ENCODE assay signal across 20 cellular contexts in genomic region chr22:43978558-43978957, GRCh38. TPM values are rescaled to one million over a fixed set of nuclear protein-coding genes. Genes with fewer than 3 reads are reported as not detected.
A peak's percentile ranks its signal among the peaks of the same experiment; 100 is the strongest.
DNase-seq lines count a peak whose midpoint lies in the region; ATAC-seq and TF ChIP-seq lines count a peak whose summit lies in the region.
"Had no signal": no experiment of that assay in that cellular context is flagged by ENCODE, and none has a peak within 500 bp of the region (broad histone marks: within the 10 kb centered on the region; RNA-seq: fewer than 3 reads in every experiment).

No MANE protein-coding gene starts in this region.

- in situ Hi-C loops in gastrocnemius medialis (cut with MboI; ENCODE audit: low sequenced_read_pairs in 4 of 4): loop anchor here in 1 of 4 donors (25.0 kb wide), 1 partner anchor 659 kb away; no protein-coding TSS in a partner anchor

- no peak for TF ChIP-seq CTCF in spleen (IDR thresholded peaks at IDR 0.05 in 8 of 11, conservative IDR thresholded peaks at IDR 0.05 in 3 of 11)
- TF ChIP-seq CTCF in SK-N-SH (IDR thresholded peaks at IDR 0.05): no peak
- TF ChIP-seq CTCF in gastrocnemius medialis (IDR thresholded peaks at IDR 0.05 in 4 of 5, conservative IDR thresholded peaks at IDR 0.05 in 1 of 5): no peak

- intact Hi-C loops in sciatic nerve (cut with DNase I): no loop called here
- intact Hi-C loops in spleen (cut with DNase I; ENCODE audit: low total_unique reads): no loop called here
- intact Hi-C loops in gastrocnemius medialis (cut with DNase I; ENCODE audit: low total_unique reads): no loop called here

- ATAC-seq in sciatic nerve (no peak), gastrocnemius medialis (no peak)
- ATAC-seq: A549; CD8-positive, alpha-beta T cell had no signal

- no peaks in the 10 kb centered on the region; the same call in 1 of the 2 replicates for H3K9me2 ChIP-seq in SK-N-SH

- peak; percentile 31 for DNase-seq in activated effector memory CD4-positive, alpha-beta T cell treated with anti-CD3 and anti-CD28 coated beads, Interleukin-2, amount 50 U/mL, for 16 hours
- no peak for DNase-seq in activated effector memory CD4-positive, alpha-beta T cell treated with Interleukin-2 at 50 U/mL for 16 hours
- peak; percentile 37 for DNase-seq in mesenteric fat pad (ENCODE audit: low spot score)
- DNase-seq in sciatic nerve (ENCODE audit: low spot score): peak; percentile 4
- peak; percentile 37 for DNase-seq in spleen
- no peak for DNase-seq in SK-N-SH
- DNase-seq in gastrocnemius medialis: no peak
- DNase-seq in stimulated activated CD4-positive, alpha-beta T cell treated with anti-CD3 and anti-CD28 coated beads, Interleukin-4, amount 100 ng/mL, for 1 hour: no peak
- DNase-seq: AML-193; Caco-2; Calu3; CD4-positive, alpha-beta T cell; CD8-positive, alpha-beta T cell; DMS79 treated with DMSO at 0.1 percent for 48 hours; GF-D8 had no signal

- H3K4me2 ChIP-seq in SK-N-SH: no peak overlapping the region
- H3K4me2 ChIP-seq: A549; BLaER1 treated with 17β-estradiol and CSF1 and Interleukin-3, amounts not matched to agents 10 nM and 100 nM had no signal

- H3K4me3 ChIP-seq in spleen (no peak overlapping the region), SK-N-SH (ENCODE audit: low read depth in 2 of 2, low read length in 1 of 2) (no peak overlapping the region), gastrocnemius medialis (no peak overlapping the region)
- H3K4me3 ChIP-seq: A549; BLaER1 treated with 17β-estradiol and CSF1 and Interleukin-3, amounts not matched to agents 10 nM and 100 nM had no signal

- H3K27me3 ChIP-seq in spleen (replicated peaks in 1 of 7): no peaks in the 10 kb centered on the region
- H3K27me3 ChIP-seq in SK-N-SH (ENCODE audit: insufficient read depth): no peaks in the 10 kb centered on the region
- H3K27me3 ChIP-seq in gastrocnemius medialis: no peaks in the 10 kb centered on the region
- H3K27me3 ChIP-seq: BLaER1 treated with 17β-estradiol and CSF1 and Interleukin-3, amounts not matched to agents 10 nM and 100 nM had no signal

- no peaks in the 10 kb centered on the region for H3K79me2 ChIP-seq in SK-N-SH (ENCODE audit: insufficient read depth)

- H2AFZ ChIP-seq in SK-N-SH (ENCODE audit: low read depth): no peak overlapping the region

- 93 to 96% (median 93%) methylated on average over 4 of the region's 4 CpGs for WGBS in spleen, 5 donors
- 96% methylated on average over 3 of the region's 4 CpGs for WGBS in SK-N-SH (ENCODE audit: low lambda C conversion rate)

- no peak overlapping the region for H3K9ac ChIP-seq in SK-N-SH
- H3K9ac ChIP-seq: BLaER1 treated with 17β-estradiol and CSF1 and Interleukin-3, amounts not matched to agents 10 nM and 100 nM had no signal

- TF ChIP-seq POLR2A in spleen (IDR thresholded peaks at IDR 0.05) (no peak), gastrocnemius medialis (IDR thresholded peaks at IDR 0.05) (no peak)

- H3F3A ChIP-seq in SK-N-SH (replicated peaks; ENCODE audit: insufficient read depth): peaks cover 4% of the 10 kb centered on the region

- TF ChIP-seq EP300 in SK-N-SH (IDR thresholded peaks at IDR 0.05; ENCODE audit: borderline replicate concordance in 1 of 2, low read depth in 1 of 2, low read length in 1 of 2): no peak

- CTCF ChIA-PET in SK-N-SH (lab: Yijun Ruan, JAX): interaction anchor here (5.3 kb wide), 1 partner anchor 15 kb away, joined by 35 read pairs; no protein-coding TSS in a partner anchor

- no peak for TF ChIP-seq RAD21 in SK-N-SH (IDR thresholded peaks at IDR 0.05; ENCODE audit: low read length)

- no peaks in the 10 kb centered on the region for H3K9me3 ChIP-seq in spleen
- H3K9me3 ChIP-seq in SK-N-SH: no peaks in the 10 kb centered on the region
- no peaks in the 10 kb centered on the region for H3K9me3 ChIP-seq in gastrocnemius medialis
- H3K9me3 ChIP-seq: A549; BLaER1 treated with 17β-estradiol and CSF1 and Interleukin-3, amounts not matched to agents 10 nM and 100 nM; Caco-2 had no signal

- H4K20me1 ChIP-seq in SK-N-SH (ENCODE audit: insufficient read depth): no peaks in the 10 kb centered on the region

- H3K36me3 ChIP-seq in spleen (peaks cover 8 to 100% (median 92%) of the 10 kb centered on the region in 6 donors), SK-N-SH (replicated peaks in 1 of 2; ENCODE audit: control insufficient read depth in 1 of 2, insufficient read depth in 2 of 2, low read length in 1 of 2) (peaks cover 33 to 89% of the 10 kb centered on the region in 2 experiments), gastrocnemius medialis (peaks cover 3 to 96% of the 10 kb centered on the region in 2 donors)

- POLR2A ChIA-PET in SK-N-SH (lab: Yijun Ruan, JAX): interaction anchor here (0.7 kb wide), 2 partner anchors 629 to 1322 kb away, joined by 3 to 4 read pairs; no protein-coding TSS in a partner anchor

- H3K4me1 ChIP-seq in spleen (no peaks in the 10 kb centered on the region), SK-N-SH (ENCODE audit: control insufficient read depth in 1 of 2, insufficient read depth in 2 of 2, low read depth in 1 of 2, low read length in 1 of 2) (no peaks in the 10 kb centered on the region), gastrocnemius medialis (no peaks in the 10 kb centered on the region)
- H3K4me1 ChIP-seq: A549; BLaER1 treated with 17β-estradiol and CSF1 and Interleukin-3, amounts not matched to agents 10 nM and 100 nM; Caco-2 had no signal

- no peak overlapping the region for H3K27ac ChIP-seq in spleen
- H3K27ac ChIP-seq in SK-N-SH (ENCODE audit: low read depth in 2 of 2, low read length in 1 of 2): no peak overlapping the region
- H3K27ac ChIP-seq in gastrocnemius medialis: no peak overlapping the region
- H3K27ac ChIP-seq: 22Rv1; A549; BLaER1 treated with 17β-estradiol and CSF1 and Interleukin-3, amounts not matched to agents 10 nM and 100 nM; C4-2B had no signal

TF ChIP-seq in SK-N-SH, 30 proteins besides CTCF, POLR2A, EP300 and RAD21 (continues in another document):
- TF ChIP-seq, protein P1, sequence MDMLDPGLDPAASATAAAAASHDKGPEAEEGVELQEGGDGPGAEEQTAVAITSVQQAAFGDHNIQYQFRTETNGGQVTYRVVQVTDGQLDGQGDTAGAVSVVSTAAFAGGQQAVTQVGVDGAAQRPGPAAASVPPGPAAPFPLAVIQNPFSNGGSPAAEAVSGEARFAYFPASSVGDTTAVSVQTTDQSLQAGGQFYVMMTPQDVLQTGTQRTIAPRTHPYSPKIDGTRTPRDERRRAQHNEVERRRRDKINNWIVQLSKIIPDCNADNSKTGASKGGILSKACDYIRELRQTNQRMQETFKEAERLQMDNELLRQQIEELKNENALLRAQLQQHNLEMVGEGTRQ (IDR thresholded peaks at IDR 0.05; ENCODE audit: borderline replicate concordance, low read depth, low read length): no peak
- TF ChIP-seq MXI1 (IDR thresholded peaks at IDR 0.05; ENCODE audit: low read depth, low read length): no peak
- no peak for TF ChIP-seq GATA2 (CRISPR knock-in tag; IDR thresholded peaks at IDR 0.05)
- no peak for TF ChIP-seq REST (IDR thresholded peaks at IDR 0.05; ENCODE audit: low read depth, low read length)
- TF ChIP-seq POLR2AphosphoS5 (IDR thresholded peaks at IDR 0.05; ENCODE audit: low read depth, low read length): no peak
- no peak for TF ChIP-seq GABPA (IDR thresholded peaks at IDR 0.05; ENCODE audit: low read depth)
- no peak for TF ChIP-seq SIN3A (IDR thresholded peaks at IDR 0.05; ENCODE audit: borderline replicate concordance, low read depth, low read length)
- no peak for TF ChIP-seq NFIC (IDR thresholded peaks at IDR 0.05; ENCODE audit: borderline replicate concordance)

RNA-seq across cellular contexts. Expression of gene SAMM50, which starts 23.3 kb away (rescaled TPM):
- total RNA-seq in mesenteric fat pad (49.4 TPM), sciatic nerve (28.0 TPM), spleen (10 to 100 TPM; 25.1 to 35.5 (median 32.0) TPM), gastrocnemius medialis (100 to 1,000 TPM in 1 of 4 donors, 10 to 100 TPM in 3; 67.4 to 104 (median 72.0) TPM)
- polyA plus RNA-seq in spleen (10 to 100 TPM; 17.8 to 23.7 (median 23.6) TPM), SK-N-SH (2012; rRNA removed) (46.7 and 49.6 TPM in 2 replicates)
- polyA plus RNA-seq in SK-N-SH (2012; cell fraction: cytosol; rRNA removed): 46.2 and 46.7 TPM in 2 replicates
- polyA plus RNA-seq in SK-N-SH (2012; cell fraction: nucleus; rRNA removed): 28.3 and 45.0 TPM in 2 replicates

RNA-seq across cellular contexts. Expression of gene PARVB, which starts 45.5 kb away (rescaled TPM):
- 76.2 TPM for total RNA-seq in mesenteric fat pad
- 38.2 TPM for total RNA-seq in sciatic nerve
- total RNA-seq in spleen: 10 to 100 TPM; 32.5 to 61.9 (median 57.1) TPM
- 10 to 100 TPM; 24.0 to 40.5 (median 37.7) TPM for polyA plus RNA-seq in spleen
- polyA plus RNA-seq in SK-N-SH (2012; rRNA removed): 57.7 and 87.8 TPM in 2 replicates
- polyA plus RNA-seq in SK-N-SH (2012; cell fraction: cytosol; rRNA removed): 50.1 and 52.3 TPM in 2 replicates
- polyA plus RNA-seq in SK-N-SH (2012; cell fraction: nucleus; rRNA removed): 33.2 and 39.7 TPM in 2 replicates
- 100 to 1,000 TPM; 120 to 201 (median 147) TPM for total RNA-seq in gastrocnemius medialis

RNA-seq across cellular contexts. Expression of gene PNPLA3, which starts 55.0 kb away (rescaled TPM):
- total RNA-seq in mesenteric fat pad (0.93 TPM), sciatic nerve (7.8 TPM), spleen (1 to 10 TPM in 6 of 7 donors, not detected in 1; 1.2 to 2.7 (median 1.8) TPM), gastrocnemius medialis (1 to 10 TPM in 2 of 4 donors, under 1 TPM in 1, not detected in 1; 0.58 to 2.3 (median 1.4) TPM)
- polyA plus RNA-seq in spleen (under 1 TPM in 2 of 3 donors, not detected in 1; 0.21 to 0.32 TPM), SK-N-SH (2012; rRNA removed) (2.4 and 3.2 TPM in 2 replicates)
- polyA plus RNA-seq in SK-N-SH (2012; cell fraction: cytosol; rRNA removed): 1.2 and 1.9 TPM in 2 replicates
- polyA plus RNA-seq in SK-N-SH (2012; cell fraction: nucleus; rRNA removed): 11.1 and 13.7 TPM in 2 replicates
- total RNA-seq: B cell; CD4-positive, alpha-beta T cell; CD8-positive, alpha-beta T cell had no signal

Comparison
In these comparisons a context has a peak if more than half of its experiments do, and no peak if none do; other contexts are left out.
1. DNase-seq: peak in activated effector memory CD4-positive, alpha-beta T cell treated with anti-CD3 and anti-CD28 coated beads, Interleukin-2, amount 50 U/mL, for 16 hours (single experiment), mesenteric fat pad (single experiment), sciatic nerve (single experiment) and spleen (single experiment); none in activated effector memory CD4-positive, alpha-beta T cell treated with Interleukin-2 at 50 U/mL for 16 hours (single experiment), SK-N-SH (single experiment), gastrocnemius medialis (0 of 2) and stimulated activated CD4-positive, alpha-beta T cell treated with anti-CD3 and anti-CD28 coated beads, Interleukin-4, amount 100 ng/mL, for 1 hour (single experiment).